28 cellular contexts compared by ENCODE assay signal in genomic region chr17:31724619-31725018, GRCh38.
DNase-seq lines count a peak whose midpoint lies in the region; TF ChIP-seq lines count a peak whose summit lies in the region.
"Had no signal": no experiment of that assay in that cellular context is flagged by ENCODE, and none has a peak within 500 bp of the region (broad histone marks: within the 10 kb centered on the region; RNA-seq: fewer than 3 reads in every experiment).

No MANE protein-coding gene starts in this region.

- H3K4me3 ChIP-seq in AG04450 (ENCODE audit: low read depth, low read length) = no peak overlapping the region
- no peak overlapping the region for H3K4me3 ChIP-seq in mesenchymal stem cell (ENCODE audit: insufficient read depth in 1 of 2, low read depth in 1 of 2, low read length in 2 of 2)
- H3K4me3 ChIP-seq in GM23248 = no peak overlapping the region
- H3K4me3 ChIP-seq: A549, esophagus muscularis mucosa, lower lobe of right lung, neural progenitor cell, Peyer's patch, psoas muscle, SJCRH30 had no signal

- no peaks in the 10 kb centered on the region for H3K36me3 ChIP-seq in mesenchymal stem cell (ENCODE audit: control insufficient read depth in 1 of 2, insufficient read depth in 2 of 2, low read depth in 1 of 2, low read length in 2 of 2)
- H3K36me3 ChIP-seq in GM23248 (ENCODE audit: low read depth) = no peaks in the 10 kb centered on the region
- H3K36me3 ChIP-seq: esophagus muscularis mucosa, lower lobe of right lung, neural progenitor cell, Peyer's patch, SJCRH30 had no signal

- 44% methylated on average over 8 of the region's 8 CpGs for WGBS in mesenchymal stem cell
- 86 to 87% methylated on average over 8 of the region's 8 CpGs for WGBS in GM23248 (ENCODE audit: low coverage in 1 of 2, low lambda C conversion rate in 2 of 2, missing lambda C conversion rate in 2 of 2), 2 experiments

- H2BK12ac ChIP-seq in mesenchymal stem cell (ENCODE audit: low read length in 2 of 2) = peak overlapping the region; percentile 83 to 99

- H3K18ac ChIP-seq in mesenchymal stem cell (ENCODE audit: low read depth in 1 of 2, low read length in 2 of 2) = peak overlapping the region; percentile 40 to 93

- no peaks in the 10 kb centered on the region for H3K27me3 ChIP-seq in AG04450 (ENCODE audit: control insufficient read depth, insufficient read depth, low read length)
- no peaks in the 10 kb centered on the region for H3K27me3 ChIP-seq in mesenchymal stem cell (ENCODE audit: control insufficient read depth in 1 of 2, insufficient read depth in 1 of 2, low read length in 2 of 2)
- H3K27me3 ChIP-seq in GM23248 (replicated peaks; ENCODE audit: insufficient read depth) = no peaks in the 10 kb centered on the region
- H3K27me3 ChIP-seq: esophagus muscularis mucosa, neural progenitor cell, Peyer's patch, SJCRH30 had no signal

- H3K4me1 ChIP-seq in mesenchymal stem cell (ENCODE audit: control insufficient read depth, insufficient read depth, low read depth, low read length) (peaks cover 20% of the 10 kb centered on the region), GM23248 (ENCODE audit: insufficient read depth) (peaks cover 22% of the 10 kb centered on the region)
- H3K4me1 ChIP-seq: A549, neural progenitor cell, Peyer's patch, psoas muscle had no signal

- H4K20me1 ChIP-seq in GM23248 (ENCODE audit: insufficient read depth) = no peaks in the 10 kb centered on the region

- H2BK120ac ChIP-seq in mesenchymal stem cell (ENCODE audit: low read depth, low read length) = peak overlapping the region; percentile 93

- peak overlapping the region; percentile 68 for H3K27ac ChIP-seq in AG04450 (ENCODE audit: low read depth, low read length)
- no peak overlapping the region for H3K27ac ChIP-seq in mesenchymal stem cell (ENCODE audit: low read length, poor library complexity, severe bottlenecking)
- no peak overlapping the region for H3K27ac ChIP-seq in GM23248
- H3K27ac ChIP-seq: A549, lower lobe of right lung, neural progenitor cell, Peyer's patch, psoas muscle, SJCRH30, VCaP had no signal

- no peak overlapping the region for H3K23ac ChIP-seq in mesenchymal stem cell (ENCODE audit: low read length in 2 of 2)

- no peaks in the 10 kb centered on the region for H3K79me2 ChIP-seq in GM23248 (ENCODE audit: insufficient read depth)

- H2BK15ac ChIP-seq in mesenchymal stem cell (ENCODE audit: low read depth, poor library complexity, severe bottlenecking) = peak overlapping the region; percentile 61

- peak overlapping the region in 1 of 2 experiments; percentile 62 for H3K14ac ChIP-seq in mesenchymal stem cell (ENCODE audit: low read length in 2 of 2)

- H3K9me2 ChIP-seq in GM23248 (ENCODE audit: insufficient read depth) = no peaks in the 10 kb centered on the region

- H3K9ac ChIP-seq in mesenchymal stem cell (ENCODE audit: low read length) (no peak overlapping the region), GM23248 (no peak overlapping the region)
- H3K9ac ChIP-seq: neural progenitor cell had no signal

- H3K4me2 ChIP-seq in mesenchymal stem cell (ENCODE audit: low read length, poor library complexity, severe bottlenecking) (no peak overlapping the region), GM23248 (ENCODE audit: unreplicated experiment) (no peak overlapping the region)
- H3K4me2 ChIP-seq: A549, neural progenitor cell had no signal

- CTCF ChIA-PET in AG04450 (lab: Charles Lee) = interaction anchor here (1.0 kb wide), 1 partner anchor 118 kb away, joined by 3 read pairs; no protein-coding TSS in a partner anchor

- H2AFZ ChIP-seq in mesenchymal stem cell (ENCODE audit: low read depth, low read length) (peak overlapping the region; percentile 60), GM23248 (no peak overlapping the region)
- H2AFZ ChIP-seq: neural progenitor cell had no signal

- peak overlapping the region; percentile 76 for H4K91ac ChIP-seq in mesenchymal stem cell (ENCODE audit: low read length)

- POLR2A ChIA-PET in AG04450 (lab: Yijun Ruan, JAX) = no interaction called here

- in situ Hi-C loops in GM23248 (cut with MboI) = no loop called here

- H3F3A ChIP-seq in GM23248 (ENCODE audit: insufficient read depth) = peaks cover 9% of the 10 kb centered on the region; the same call in 1 of the 2 replicates

- no peak overlapping the region for H2BK5ac ChIP-seq in mesenchymal stem cell (ENCODE audit: low read depth, low read length, poor library complexity, severe bottlenecking)

- no peaks in the 10 kb centered on the region for H3K79me1 ChIP-seq in mesenchymal stem cell (replicated peaks; ENCODE audit: low read length, poor library complexity, severe bottlenecking)

- H2AK5ac ChIP-seq in mesenchymal stem cell (ENCODE audit: low read length, severe bottlenecking) = no peak overlapping the region

- H4K8ac ChIP-seq in mesenchymal stem cell (ENCODE audit: low read length) = peak overlapping the region; percentile 74

- no peak for TF ChIP-seq CTCF in AG04450 (IDR thresholded peaks at IDR 0.05; ENCODE audit: low read depth, low read length)

- H3K9me3 ChIP-seq in AG04450 (ENCODE audit: control insufficient read depth, insufficient read depth, low read length) (peaks cover 3% of the 10 kb centered on the region; the same call in 1 of the 2 replicates), mesenchymal stem cell (ENCODE audit: control insufficient read depth, low read length) (no peaks in the 10 kb centered on the region), GM23248 (ENCODE audit: low read depth) (no peaks in the 10 kb centered on the region)
- H3K9me3 ChIP-seq: A549, esophagus muscularis mucosa, lower lobe of right lung, Peyer's patch, psoas muscle, SJCRH30 had no signal

- H3K4ac ChIP-seq in mesenchymal stem cell (ENCODE audit: low read depth in 1 of 2, low read length in 2 of 2) = peak overlapping the region; percentile 75 to 80

- DNase-seq in AG04450 (ENCODE audit: low read depth, low spot score) = no peak
- peak; percentile 23 for DNase-seq in SW480 (ENCODE audit: low spot score)
- peak; percentile 69 for DNase-seq in dermis blood vessel endothelial cell
- DNase-seq in mesenchymal stem cell = peak; percentile 93
- no peak for DNase-seq in NCI-H2107 treated with DMSO at 0.1 percent for 48 hours (lab: John Stamatoyannopoulos, UW; ENCODE audit: unreplicated experiment)
- no peak for DNase-seq in DMS79 treated with DMSO at 0.1 percent for 48 hours (lab: John Stamatoyannopoulos, UW)
- DNase-seq in GM23248 = no peak
- DNase-seq in activated T-cell treated with anti-CD3 and anti-CD28 coated beads, Interleukin-2, amount 50 U/mL, for 48 hours = no peak
- DNase-seq: activated CD4-positive, alpha-beta T cell treated with anti-CD3 and anti-CD28 coated beads, Interleukin-2, amount 10 ng/mL, durations not matched to agents 24 days and 14 days; activated CD8-positive, alpha-beta memory T cell treated with anti-CD3 and anti-CD28 coated beads, Interleukin-2, amount 10 ng/mL, durations not matched to agents 7 days and 5 days; activated naive CD4-positive, alpha-beta T cell treated with anti-CD3 and anti-CD28 coated beads, Interleukin-2, amount 50 U/mL, for 16 hours; anterior cingulate cortex; CD8-positive, alpha-beta memory T cell; cerebellar nuclear complex; DMS153; H7; islet precursor cell; lower lobe of right lung; NCI-H524; Peyer's patch; psoas muscle; stimulated activated CD4-positive, alpha-beta T cell treated with anti-CD3 and anti-CD28 coated beads, Interleukin-2, amount 100 ng/mL, for 24 hours; T-helper 2 cell had no signal

Comparison
In these comparisons a context has a peak if more than half of its experiments do, and no peak if none do; other contexts are left out.
1. DNase-seq: peak in SW480 (single experiment), dermis blood vessel endothelial cell (single experiment) and mesenchymal stem cell (single experiment); none in AG04450 (single experiment), NCI-H2107 treated with DMSO at 0.1 percent for 48 hours (single experiment), DMS79 treated with DMSO at 0.1 percent for 48 hours (single experiment), GM23248 (single experiment) and activated T-cell treated with anti-CD3 and anti-CD28 coated beads, Interleukin-2, amount 50 U/mL, for 48 hours (0 of 2).